ENCODE assay signal across 8 cellular contexts in genomic region chr1:61081637-61082335, GRCh38. TPM values are rescaled to one million over a fixed set of nuclear protein-coding genes. Genes with fewer than 3 reads are reported as not detected.
DNase-seq lines count a peak whose midpoint lies in the region; ATAC-seq and TF ChIP-seq lines count a peak whose summit lies in the region.

No MANE protein-coding gene starts in this region.

- DNase-seq in DMS114 treated with DMSO at 0.1 percent for 48 hours (lab: John Stamatoyannopoulos, UW; ENCODE audit: unreplicated experiment): peak; percentile 72
- peak; percentile 84 for DNase-seq in NCI-H2029 (lab: John Stamatoyannopoulos, UW)
- DNase-seq in activated CD4-positive, alpha-beta T cell treated with anti-CD3 and anti-CD28 coated beads, Interleukin-2, amount 50 U/mL, for 4 hours: peak; percentile 47 to 48
- DNase-seq in lung (ENCODE audit: low spot score): peak; percentile 41
- DNase-seq in stimulated activated CD8-positive, alpha-beta memory T cell treated with anti-CD3 and anti-CD28 coated beads, Interleukin-15, amount 100 ng/mL, for 48 hours (ENCODE audit: low read depth in 2 of 2): peak; percentile 30 to 47
- no peak for DNase-seq in amniotic stem cell (lab: John Stamatoyannopoulos, UW)

- TF ChIP-seq CTCF in lung (IDR thresholded peaks at IDR 0.05; ENCODE audit: control extremely low read depth, extremely low read depth): no peak

- ATAC-seq in lung (ENCODE audit: insufficient read depth, low FRiP score): no peak
- ATAC-seq in HG02938 (IDR thresholded peaks at IDR 0.05; ENCODE audit: unreplicated experiment): no peak

- 1% methylated on average over 41 to 43 of the region's 47 CpGs for WGBS in lung, 2 donors

- no peaks in the 10 kb centered on the region for H3K9me3 ChIP-seq in duodenal mucosa (ENCODE audit: control insufficient read depth in 1 of 2, low read length in 2 of 2)
- H3K9me3 ChIP-seq in lung (ENCODE audit: control insufficient read depth in 2 of 2, insufficient read depth in 1 of 2, low read length in 1 of 2): no peaks in the 10 kb centered on the region

- H3K36me3 ChIP-seq in duodenal mucosa (ENCODE audit: control insufficient read depth in 1 of 2, insufficient read depth in 2 of 2, low read length in 2 of 2): no peaks in the 10 kb centered on the region
- no peaks in the 10 kb centered on the region for H3K36me3 ChIP-seq in lung (ENCODE audit: control insufficient read depth in 2 of 2, insufficient read depth in 2 of 2, low read length in 2 of 2)

- H3K4me1 ChIP-seq in duodenal mucosa (ENCODE audit: control insufficient read depth in 1 of 2, insufficient read depth in 2 of 2, low read length in 2 of 2) (peaks cover 45 to 55% of the 10 kb centered on the region in 2 donors), lung (ENCODE audit: control insufficient read depth in 2 of 2, insufficient read depth in 2 of 2, low read length in 2 of 2) (peaks cover 3 to 17% of the 10 kb centered on the region in 2 donors)

- H3K27ac ChIP-seq in duodenal mucosa (ENCODE audit: low read depth, low read length): peak overlapping the region; percentile 51
- H3K27ac ChIP-seq in lung (ENCODE audit: low read depth in 1 of 2, low read length in 1 of 2): peak overlapping the region; percentile 92 to 100

- peak overlapping the region; percentile 85 to 89 for H3K4me3 ChIP-seq in duodenal mucosa (ENCODE audit: low read depth in 1 of 2, low read length in 2 of 2)
- H3K4me3 ChIP-seq in lung: peak overlapping the region; percentile 96

- H3K9ac ChIP-seq in duodenal mucosa (ENCODE audit: low read depth in 1 of 2, low read length in 2 of 2): peak overlapping the region; percentile 44 to 59

- H3K27me3 ChIP-seq in duodenal mucosa (ENCODE audit: control insufficient read depth in 1 of 2, insufficient read depth in 2 of 2, low read length in 2 of 2) (no peaks in the 10 kb centered on the region), lung (ENCODE audit: control insufficient read depth, insufficient read depth) (no peaks in the 10 kb centered on the region)

RNA-seq across cellular contexts. Expression of gene NFIA, which starts 0.6 kb away (rescaled TPM):
- 10 to 100 TPM; 60.9 to 63.4 TPM for total RNA-seq in lung
- 1 to 10 TPM; 3.0 to 7.5 TPM for polyA plus RNA-seq in lung
